In the genomic region with DNA sequence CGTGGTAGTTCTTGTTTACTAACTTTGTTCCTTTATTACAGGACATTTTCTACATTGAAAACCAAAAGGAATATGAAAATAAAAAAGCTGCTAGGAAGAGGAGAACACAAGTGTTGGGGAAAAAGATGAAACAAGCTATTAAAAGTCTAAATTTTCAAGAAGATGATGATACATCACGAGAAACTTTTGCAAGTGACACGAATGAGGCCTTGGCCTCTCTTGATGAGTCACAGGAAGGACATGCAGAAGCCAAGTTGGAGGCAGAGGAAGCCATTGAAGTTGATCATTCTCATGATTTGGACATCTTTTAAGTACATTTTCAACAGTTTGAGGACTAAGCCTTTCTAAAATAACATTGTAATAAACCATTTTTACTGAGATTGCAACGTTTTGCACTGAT, we compare ENCODE assay signal across 11 cellular contexts. TPM values are rescaled to one million over a fixed set of nuclear protein-coding genes. Genes with fewer than 3 reads are reported as not detected.
A peak's percentile ranks its signal among the peaks of the same experiment; 100 is the strongest.
DNase-seq lines count a peak whose midpoint lies in the region; ATAC-seq and TF ChIP-seq lines count a peak whose summit lies in the region.
"Had no signal": no experiment of that assay in that cellular context is flagged by ENCODE, and none has a peak within 500 bp of the region (broad histone marks: within the 10 kb centered on the region; RNA-seq: fewer than 3 reads in every experiment).

No MANE protein-coding gene starts in this region.

- H3K9me3 Mint-ChIP-seq in Caco-2 (ENCODE audit: unreplicated experiment), result no peaks in the 10 kb centered on the region
- H3K9me3 Mint-ChIP-seq: endodermal cell had no signal

- H3K27me3 ChIP-seq in Caco-2 (replicated peaks; ENCODE audit: control insufficient read depth, insufficient read depth, low read length) (no peaks in the 10 kb centered on the region), mesenchymal stem cell (ENCODE audit: control insufficient read depth in 1 of 2, insufficient read depth in 1 of 2, low read length in 2 of 2) (no peaks in the 10 kb centered on the region)

- POLR2A ChIA-PET in Caco-2 (lab: Charles Lee) (no interaction called here), OCI-LY7 (lab: Charles Lee) (interaction anchor here (0.7 to 1.0 kb wide), 4 partner anchors 9 to 766 kb away, joined by 3 to 4 read pairs (median 3); no protein-coding TSS in a partner anchor)

- no peak overlapping the region for H3K14ac ChIP-seq in mesenchymal stem cell (ENCODE audit: low read length in 2 of 2)

- H3K4me2 ChIP-seq in mesenchymal stem cell (ENCODE audit: low read length, poor library complexity, severe bottlenecking) (no peak overlapping the region), OCI-LY7 (ENCODE audit: low read length) (no peak overlapping the region)

- no peak overlapping the region for H2BK12ac ChIP-seq in mesenchymal stem cell (ENCODE audit: low read length in 2 of 2)

- H3K23ac ChIP-seq in mesenchymal stem cell (ENCODE audit: low read length in 2 of 2), result no peak overlapping the region

- H3K9me3 ChIP-seq in Caco-2, result no peaks in the 10 kb centered on the region
- H3K9me3 ChIP-seq in mesenchymal stem cell (ENCODE audit: control insufficient read depth, low read length), result no peaks in the 10 kb centered on the region
- no peaks in the 10 kb centered on the region for H3K9me3 ChIP-seq in OCI-LY7 (ENCODE audit: low read length)

- ATAC-seq in GM21447 (IDR thresholded peaks at IDR 0.05; ENCODE audit: unreplicated experiment), result no peak

- peaks cover 16% of the 10 kb centered on the region for H3K4me1 Mint-ChIP-seq in Caco-2 (ENCODE audit: low read depth, unreplicated experiment)
- H3K4me1 Mint-ChIP-seq: endodermal cell had no signal

- H2BK120ac ChIP-seq in mesenchymal stem cell (ENCODE audit: low read depth, low read length), result no peak overlapping the region

- peak overlapping the region; percentile 31 for H3K27ac Mint-ChIP-seq in Caco-2 (ENCODE audit: unreplicated experiment)
- H3K27ac Mint-ChIP-seq: endodermal cell had no signal

- H3K4me3 Mint-ChIP-seq in Caco-2 (ENCODE audit: unreplicated experiment), result no peak overlapping the region
- H3K4me3 Mint-ChIP-seq: endodermal cell had no signal

- no TSS peak for BruUV-seq in Caco-2 (replicated peaks; lab: Mats Ljungman, UMichigan)
- BruUV-seq in OCI-LY7 (replicated peaks; lab: Mats Ljungman, UMichigan), result no TSS peak

- peaks cover 13% of the 10 kb centered on the region; the same call in 1 of the 2 replicates for H3K4me1 ChIP-seq in Caco-2
- peaks cover 8% of the 10 kb centered on the region for H3K4me1 ChIP-seq in mesenchymal stem cell (ENCODE audit: control insufficient read depth, insufficient read depth, low read depth, low read length)
- no peaks in the 10 kb centered on the region for H3K4me1 ChIP-seq in OCI-LY7 (ENCODE audit: insufficient read depth, low read length, poor library complexity, severe bottlenecking)

- peaks cover 2% of the 10 kb centered on the region for H3K36me3 ChIP-seq in Caco-2 (ENCODE audit: control insufficient read depth, insufficient read depth, low read length)
- peaks cover 20 to 53% of the 10 kb centered on the region in 2 experiments for H3K36me3 ChIP-seq in mesenchymal stem cell (ENCODE audit: control insufficient read depth in 1 of 2, insufficient read depth in 2 of 2, low read depth in 1 of 2, low read length in 2 of 2)
- H3K36me3 ChIP-seq in OCI-LY7 (ENCODE audit: insufficient read depth, low read length), result peaks cover 96% of the 10 kb centered on the region

- H2AK5ac ChIP-seq in mesenchymal stem cell (ENCODE audit: low read length, severe bottlenecking), result no peak overlapping the region

- H3K4me3 ChIP-seq in Caco-2 (ENCODE audit: low read depth, low read length), result no peak overlapping the region
- H3K4me3 ChIP-seq in mesenchymal stem cell (ENCODE audit: insufficient read depth in 1 of 2, low read depth in 1 of 2, low read length in 2 of 2), result peak overlapping the region in 1 of 2 experiments; percentile 25
- no peak overlapping the region for H3K4me3 ChIP-seq in OCI-LY7 (ENCODE audit: low read depth, low read length, poor library complexity, severe bottlenecking)

- CTCF ChIA-PET in Caco-2 (lab: Charles Lee) (no interaction called here), OCI-LY7 (lab: Charles Lee; ENCODE audit: unreplicated experiment) (no interaction called here)

- H3K9ac ChIP-seq in mesenchymal stem cell (ENCODE audit: low read length), result peak overlapping the region; percentile 90

- no peaks in the 10 kb centered on the region for H4K20me1 ChIP-seq in OCI-LY7 (ENCODE audit: insufficient read depth, low read length)

- no peak overlapping the region for H3K4ac ChIP-seq in mesenchymal stem cell (ENCODE audit: low read depth in 1 of 2, low read length in 2 of 2)

- peaks cover 53% of the 10 kb centered on the region for H3K36me3 Mint-ChIP-seq in Caco-2 (ENCODE audit: insufficient read depth, unreplicated experiment)

- H3K79me1 ChIP-seq in mesenchymal stem cell (replicated peaks; ENCODE audit: low read length, poor library complexity, severe bottlenecking), result peaks cover 10% of the 10 kb centered on the region

- no peaks in the 10 kb centered on the region for H3K27me3 Mint-ChIP-seq in Caco-2 (ENCODE audit: insufficient read depth, unreplicated experiment)

- no peak overlapping the region for H2BK5ac ChIP-seq in mesenchymal stem cell (ENCODE audit: low read depth, low read length, poor library complexity, severe bottlenecking)

- H2BK15ac ChIP-seq in mesenchymal stem cell (ENCODE audit: low read depth, poor library complexity, severe bottlenecking), result no peak overlapping the region

- peak overlapping the region; percentile 86 for H3K27ac ChIP-seq in mesenchymal stem cell (ENCODE audit: low read length, poor library complexity, severe bottlenecking)
- no peak overlapping the region for H3K27ac ChIP-seq in OCI-LY7 (ENCODE audit: low read depth, low read length, poor library complexity, severe bottlenecking)

- H3K79me2 ChIP-seq in OCI-LY7 (ENCODE audit: insufficient read depth, low read depth, low read length), result peaks cover 46% of the 10 kb centered on the region

- DNase-seq in Caco-2 (no peak), MV-4-11 (lab: John Stamatoyannopoulos, UW) (peak; percentile 74), amniotic stem cell (lab: John Stamatoyannopoulos, UW) (peak; percentile 51), mesenchymal stem cell (peak; percentile 93), OCI-LY7 (ENCODE audit: low spot score) (no peak), GM19238 (ENCODE audit: insufficient read length, low spot score) (no peak), COR-L47 (lab: John Stamatoyannopoulos, UW) (no peak)
- DNase-seq: endodermal cell, GOT3, KBM-7 had no signal

- no peak overlapping the region for H3K18ac ChIP-seq in mesenchymal stem cell (ENCODE audit: low read depth in 1 of 2, low read length in 2 of 2)

- 0% methylated on average over 2 of the region's 4 CpGs for WGBS in mesenchymal stem cell

- intact Hi-C loops in Caco-2 (cut with micrococcal nuclease; ENCODE audit: unreplicated experiment), result no loop called here
- intact Hi-C loops in OCI-LY7 (cut with micrococcal nuclease; ENCODE audit: unreplicated experiment), result no loop called here

- TF ChIP-seq CTCF in Caco-2 (IDR thresholded peaks at IDR 0.05; ENCODE audit: insufficient read depth in 1 of 2, low read depth in 1 of 2, low read length in 1 of 2, severe bottlenecking in 1 of 2, unreplicated experiment in 1 of 2) (no peak), OCI-LY7 (conservative IDR thresholded peaks at IDR 0.05; ENCODE audit: low read length) (no peak)

- H4K91ac ChIP-seq in mesenchymal stem cell (ENCODE audit: low read length), result no peak overlapping the region

- no peaks in the 10 kb centered on the region for H3K9me2 ChIP-seq in OCI-LY7 (ENCODE audit: insufficient read depth, low read length)

- H4K8ac ChIP-seq in mesenchymal stem cell (ENCODE audit: low read length), result no peak overlapping the region

- H2AFZ ChIP-seq in mesenchymal stem cell (ENCODE audit: low read depth, low read length) (no peak overlapping the region), OCI-LY7 (ENCODE audit: low read length) (no peak overlapping the region)

RNA-seq across cellular contexts. Expression of gene PHAX, which starts 23.8 kb away (rescaled TPM):
- total RNA-seq in Caco-2 (2022) (38.7 and 41.3 TPM in 2 replicates), OCI-LY7 (2022) (113 and 128 TPM in 2 replicates)
- polyA plus RNA-seq in mesenchymal stem cell (2013, experiment 1 of 2), result 34.7 TPM
- polyA plus RNA-seq in mesenchymal stem cell (2013, experiment 2 of 2), result 37.0 TPM
- 73.8 and 89.7 TPM in 2 replicates for total RNA-seq in OCI-LY7 (2014; rRNA removed; shearing (Covaris generic))

RNA-seq across cellular contexts. Expression of gene ALDH7A1, which starts 29.5 kb away (rescaled TPM):
- 192 and 204 TPM in 2 replicates for total RNA-seq in Caco-2 (2022)
- 60.3 TPM for polyA plus RNA-seq in mesenchymal stem cell (2013, experiment 1 of 2)
- 67.7 TPM for polyA plus RNA-seq in mesenchymal stem cell (2013, experiment 2 of 2)
- not detected in 2 replicates for total RNA-seq in OCI-LY7 (2014; rRNA removed; shearing (Covaris generic))
- total RNA-seq in OCI-LY7 (2022), result not detected in 2 replicates

Comparison
In these comparisons a context has a peak if more than half of its experiments do, and no peak if none do; other contexts are left out.
1. DNase-seq: peak in MV-4-11 (single experiment), amniotic stem cell (single experiment) and mesenchymal stem cell (single experiment); none in Caco-2 (0 of 2), OCI-LY7 (single experiment), GM19238 (single experiment) and COR-L47 (single experiment).
2. RNA of gene ALDH7A1, which starts 29.5 kb away (total RNA-seq): 192 to 204 TPM in Caco-2; not detected in OCI-LY7; every median in the first group is over 100 times any median in the second.